ENCODE assay signal across 8 cellular contexts in the genomic region with DNA sequence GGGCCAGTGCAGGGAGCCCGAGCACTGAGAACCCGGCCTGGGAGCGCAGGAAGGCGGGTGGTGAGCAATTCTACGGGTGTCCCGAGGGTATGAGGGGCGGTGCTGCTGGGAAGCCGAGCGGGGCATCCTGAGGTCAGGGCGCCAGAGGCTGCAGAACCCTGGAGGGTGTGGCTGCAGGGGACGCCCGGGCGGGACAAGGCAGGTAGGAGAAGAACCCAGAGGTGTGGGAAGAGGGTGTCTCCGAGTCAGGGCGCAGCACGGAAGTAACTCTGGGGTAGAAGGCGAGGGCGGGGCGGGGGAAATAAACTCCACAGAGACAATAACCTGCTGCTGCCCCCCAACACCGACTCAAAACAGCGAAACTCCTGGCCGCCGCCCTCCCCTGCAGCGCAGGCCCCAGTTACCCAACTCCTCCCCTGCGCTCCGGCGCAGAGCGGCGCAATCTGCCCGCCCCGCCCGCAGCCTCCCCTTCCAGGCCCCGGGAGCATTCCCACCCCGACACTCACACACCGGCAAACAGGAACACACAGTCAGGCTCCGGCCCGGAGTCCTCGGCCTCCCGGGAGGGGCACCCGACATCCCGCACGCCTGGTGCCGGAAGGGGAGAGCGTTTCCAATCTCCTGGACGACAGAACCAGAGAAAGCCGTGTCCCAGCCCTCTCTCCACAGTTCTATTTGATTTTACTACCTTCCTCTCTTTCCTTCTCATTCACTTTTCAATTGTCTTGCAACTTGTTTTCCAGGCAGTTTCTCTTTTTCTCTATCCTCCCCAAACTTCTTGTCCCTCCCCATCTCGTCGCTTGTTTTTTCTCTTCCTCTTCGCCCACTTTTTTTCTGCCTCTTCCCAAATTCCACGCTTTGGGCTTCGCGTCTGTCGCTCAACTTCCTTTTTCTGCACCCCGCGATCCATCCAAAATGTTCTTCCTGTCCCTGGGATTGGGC. TPM values are rescaled to one million over a fixed set of nuclear protein-coding genes. Genes with fewer than 3 reads are reported as not detected.
DNase-seq lines count a peak whose midpoint lies in the region; ATAC-seq and TF ChIP-seq lines count a peak whose summit lies in the region.

No MANE protein-coding gene starts in this region.

- intact Hi-C loops in breast epithelium (cut with DNase I; ENCODE audit: low total_unique reads) (no loop called here), vagina (cut with DNase I) (no loop called here)

- TF ChIP-seq POLR2A in breast epithelium (IDR thresholded peaks at IDR 0.05) = no peak
- no peak for TF ChIP-seq POLR2A in vagina (IDR thresholded peaks at IDR 0.05)

- peak overlapping the region; percentile 93 to 99 (median 97) for H3K4me2 ChIP-seq in BLaER1 treated with 17β-estradiol and CSF1 and Interleukin-3, amounts not matched to agents 10 nM and 100 nM

- no peak for ATAC-seq in GM19324 (IDR thresholded peaks at IDR 0.05; ENCODE audit: low FRiP score, unreplicated experiment)
- no peak for ATAC-seq in GM18873 (IDR thresholded peaks at IDR 0.05; ENCODE audit: low FRiP score, unreplicated experiment)

- H3K36me3 ChIP-seq in BLaER1 treated with 17β-estradiol and CSF1 and Interleukin-3, amounts not matched to agents 10 nM and 100 nM = no peaks in the 10 kb centered on the region
- H3K36me3 ChIP-seq in HUES64 (ENCODE audit: insufficient read depth, low read length) (no peaks in the 10 kb centered on the region), breast epithelium (no peaks in the 10 kb centered on the region), mucosa of rectum (ENCODE audit: control insufficient read depth in 2 of 2, insufficient read depth in 2 of 2, low read length in 2 of 2) (no peaks in the 10 kb centered on the region), vagina (no peaks in the 10 kb centered on the region)

- peak overlapping the region in 6 of 11 experiments; percentile 6 to 52 (median 33); a peak in 9 of 22 replicates for H3K9ac ChIP-seq in BLaER1 treated with 17β-estradiol and CSF1 and Interleukin-3, amounts not matched to agents 10 nM and 100 nM
- H3K9ac ChIP-seq in HUES64 (ENCODE audit: low read depth, low read length) = no peak overlapping the region
- peak overlapping the region; percentile 49 to 60 for H3K9ac ChIP-seq in mucosa of rectum (ENCODE audit: low read depth in 1 of 2, low read length in 2 of 2)

- H3K4me3 ChIP-seq in BLaER1 treated with 17β-estradiol and CSF1 and Interleukin-3, amounts not matched to agents 10 nM and 100 nM = peak overlapping the region; percentile 49 to 66 (median 58)
- H3K4me3 ChIP-seq in HUES64 (ENCODE audit: low read length) (peak overlapping the region; percentile 67), breast epithelium (peak overlapping the region; percentile 5 to 63 (median 32)), mucosa of rectum (ENCODE audit: low read length in 2 of 2) (peak overlapping the region; percentile 61 to 72), vagina (no peak overlapping the region)

- peaks cover 29 to 40% (median 37%) of the 10 kb centered on the region in 10 experiments for H3K4me1 ChIP-seq in BLaER1 treated with 17β-estradiol and CSF1 and Interleukin-3, amounts not matched to agents 10 nM and 100 nM
- H3K4me1 ChIP-seq in HUES64 (ENCODE audit: insufficient read depth, low read length) = peaks cover 26% of the 10 kb centered on the region
- peaks cover 7 to 26% of the 10 kb centered on the region in 2 donors for H3K4me1 ChIP-seq in breast epithelium
- H3K4me1 ChIP-seq in mucosa of rectum (ENCODE audit: control insufficient read depth in 2 of 2, insufficient read depth in 2 of 2, low read length in 2 of 2) = peaks cover 18 to 28% of the 10 kb centered on the region in 2 donors
- H3K4me1 ChIP-seq in vagina = peaks cover 37% of the 10 kb centered on the region

- no peak overlapping the region for H3K27ac ChIP-seq in BLaER1 treated with 17β-estradiol and CSF1 and Interleukin-3, amounts not matched to agents 10 nM and 100 nM
- H3K27ac ChIP-seq in HUES64 (ENCODE audit: low read depth, low read length) (no peak overlapping the region), breast epithelium (no peak overlapping the region), mucosa of rectum (ENCODE audit: low read depth in 2 of 2, low read length in 2 of 2) (peak overlapping the region; percentile 15 to 56), vagina (no peak overlapping the region)

- peaks cover 5 to 15% (median 11%) of the 10 kb centered on the region in 11 experiments for H3K9me3 ChIP-seq in BLaER1 treated with 17β-estradiol and CSF1 and Interleukin-3, amounts not matched to agents 10 nM and 100 nM (replicated peaks in 1 of 11)
- 0 out of 2 replicates have a peak, but pooled peaks cover 4% of the 10 kb centered on the region for H3K9me3 ChIP-seq in HUES64 (ENCODE audit: insufficient read depth, low read depth, low read length)
- peaks cover 7 to 8% of the 10 kb centered on the region in 2 donors for H3K9me3 ChIP-seq in breast epithelium
- no peaks in the 10 kb centered on the region for H3K9me3 ChIP-seq in mucosa of rectum (ENCODE audit: control insufficient read depth in 2 of 2, low read length in 2 of 2)
- no peaks in the 10 kb centered on the region for H3K9me3 ChIP-seq in vagina

- under 1% methylated on average over 55 of the region's 55 CpGs for WGBS in HUES64

- no peak for TF ChIP-seq CTCF in breast epithelium (IDR thresholded peaks at IDR 0.05)
- no peak for TF ChIP-seq CTCF in vagina (IDR thresholded peaks at IDR 0.05)

- DNase-seq in breast epithelium (ENCODE audit: low spot score in 2 of 2) = no peak
- DNase-seq in vagina (ENCODE audit: extremely low spot score in 2 of 2) = no peak
- no peak for DNase-seq in COR-L47 (lab: John Stamatoyannopoulos, UW)

- peaks cover 0 to 45% (median 32%) of the 10 kb centered on the region in 11 experiments; a peak in 19 of 22 replicates for H4K20me1 ChIP-seq in BLaER1 treated with 17β-estradiol and CSF1 and Interleukin-3, amounts not matched to agents 10 nM and 100 nM

- peaks cover 71 to 87% (median 80%) of the 10 kb centered on the region in 11 experiments for H3K27me3 ChIP-seq in BLaER1 treated with 17β-estradiol and CSF1 and Interleukin-3, amounts not matched to agents 10 nM and 100 nM
- peaks cover 79% of the 10 kb centered on the region for H3K27me3 ChIP-seq in HUES64 (ENCODE audit: insufficient read depth, low read length)
- H3K27me3 ChIP-seq in breast epithelium = peaks cover 3 to 95% of the 10 kb centered on the region in 2 donors
- peaks cover 24 to 42% of the 10 kb centered on the region in 2 donors for H3K27me3 ChIP-seq in mucosa of rectum (ENCODE audit: control insufficient read depth in 2 of 2, insufficient read depth in 2 of 2, low read length in 2 of 2)
- H3K27me3 ChIP-seq in vagina = peaks cover 11% of the 10 kb centered on the region

RNA-seq across cellular contexts. Expression of gene HRK, which starts 2.4 kb away (rescaled TPM):
- polyA plus RNA-seq in HUES64 (2013, experiment 1 of 2) = 0.70 TPM
- polyA plus RNA-seq in HUES64 (2013, experiment 2 of 2) = 0.57 TPM
- total RNA-seq in breast epithelium = under 1 TPM; 0.15 to 0.33 (median 0.16) TPM
- total RNA-seq in vagina = not detected

RNA-seq across cellular contexts. Expression of gene FBXW8, which starts 31.9 kb away (rescaled TPM):
- 12.0 TPM for polyA plus RNA-seq in HUES64 (2013, experiment 1 of 2)
- polyA plus RNA-seq in HUES64 (2013, experiment 2 of 2) = 13.6 TPM
- 10 to 100 TPM; 14.9 to 22.3 (median 16.4) TPM for total RNA-seq in breast epithelium
- total RNA-seq in vagina = 13.8 TPM

Comparison
In these comparisons a context has a peak if more than half of its experiments do, and no peak if none do; other contexts are left out.
1. H3K27ac ChIP-seq: peak in mucosa of rectum (2 of 2); none in BLaER1 treated with 17β-estradiol and CSF1 and Interleukin-3, amounts not matched to agents 10 nM and 100 nM (0 of 11), HUES64 (single experiment), breast epithelium (0 of 2) and vagina (single experiment).
2. H3K4me3 ChIP-seq: peak in BLaER1 treated with 17β-estradiol and CSF1 and Interleukin-3, amounts not matched to agents 10 nM and 100 nM (10 of 10), HUES64 (single experiment), breast epithelium (3 of 3) and mucosa of rectum (2 of 2); none in vagina (0 of 2).